In the genomic region with DNA sequence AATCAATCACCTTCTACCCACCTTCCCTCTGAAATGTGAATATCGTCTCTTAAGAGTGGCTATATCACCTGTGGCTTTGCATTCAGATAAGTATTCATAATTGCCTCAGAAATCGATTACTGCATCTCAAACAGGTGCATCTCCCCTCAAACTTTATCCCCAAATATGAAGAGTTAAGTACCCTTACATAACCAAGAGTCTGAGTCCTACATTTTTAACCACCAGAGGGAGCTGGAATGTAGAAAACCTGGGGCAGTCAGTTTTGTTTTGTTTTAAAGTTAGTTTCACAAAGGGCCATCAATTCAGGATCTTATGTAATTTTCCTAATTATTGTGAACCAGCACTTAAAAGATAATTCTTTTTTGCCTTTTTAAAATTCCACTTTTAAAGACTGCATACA, we compare ENCODE assay signal across 1 cellular context.
TF ChIP-seq lines count a peak whose summit lies in the region.

No MANE protein-coding gene starts in this region.

TF ChIP-seq in SK-N-SH treated with all-trans-retinoic acid at 6 μM for 48 hours, 23 proteins besides CTCF, POLR2A, EP300 and RAD21 (continued from another document):
- TF ChIP-seq, protein P1, sequence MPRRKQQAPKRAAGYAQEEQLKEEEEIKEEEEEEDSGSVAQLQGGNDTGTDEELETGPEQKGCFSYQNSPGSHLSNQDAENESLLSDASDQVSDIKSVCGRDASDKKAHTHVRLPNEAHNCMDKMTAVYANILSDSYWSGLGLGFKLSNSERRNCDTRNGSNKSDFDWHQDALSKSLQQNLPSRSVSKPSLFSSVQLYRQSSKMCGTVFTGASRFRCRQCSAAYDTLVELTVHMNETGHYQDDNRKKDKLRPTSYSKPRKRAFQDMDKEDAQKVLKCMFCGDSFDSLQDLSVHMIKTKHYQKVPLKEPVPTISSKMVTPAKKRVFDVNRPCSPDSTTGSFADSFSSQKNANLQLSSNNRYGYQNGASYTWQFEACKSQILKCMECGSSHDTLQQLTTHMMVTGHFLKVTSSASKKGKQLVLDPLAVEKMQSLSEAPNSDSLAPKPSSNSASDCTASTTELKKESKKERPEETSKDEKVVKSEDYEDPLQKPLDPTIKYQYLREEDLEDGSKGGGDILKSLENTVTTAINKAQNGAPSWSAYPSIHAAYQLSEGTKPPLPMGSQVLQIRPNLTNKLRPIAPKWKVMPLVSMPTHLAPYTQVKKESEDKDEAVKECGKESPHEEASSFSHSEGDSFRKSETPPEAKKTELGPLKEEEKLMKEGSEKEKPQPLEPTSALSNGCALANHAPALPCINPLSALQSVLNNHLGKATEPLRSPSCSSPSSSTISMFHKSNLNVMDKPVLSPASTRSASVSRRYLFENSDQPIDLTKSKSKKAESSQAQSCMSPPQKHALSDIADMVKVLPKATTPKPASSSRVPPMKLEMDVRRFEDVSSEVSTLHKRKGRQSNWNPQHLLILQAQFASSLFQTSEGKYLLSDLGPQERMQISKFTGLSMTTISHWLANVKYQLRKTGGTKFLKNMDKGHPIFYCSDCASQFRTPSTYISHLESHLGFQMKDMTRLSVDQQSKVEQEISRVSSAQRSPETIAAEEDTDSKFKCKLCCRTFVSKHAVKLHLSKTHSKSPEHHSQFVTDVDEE (CRISPR knock-in tag; IDR thresholded peaks at IDR 0.05) = no peak
- no peak for TF ChIP-seq BACH2 (CRISPR knock-in tag; IDR thresholded peaks at IDR 0.05; ENCODE audit: borderline replicate concordance)
- TF ChIP-seq ZNF70 (CRISPR knock-in tag; IDR thresholded peaks at IDR 0.05) = no peak
- TF ChIP-seq, protein P2, sequence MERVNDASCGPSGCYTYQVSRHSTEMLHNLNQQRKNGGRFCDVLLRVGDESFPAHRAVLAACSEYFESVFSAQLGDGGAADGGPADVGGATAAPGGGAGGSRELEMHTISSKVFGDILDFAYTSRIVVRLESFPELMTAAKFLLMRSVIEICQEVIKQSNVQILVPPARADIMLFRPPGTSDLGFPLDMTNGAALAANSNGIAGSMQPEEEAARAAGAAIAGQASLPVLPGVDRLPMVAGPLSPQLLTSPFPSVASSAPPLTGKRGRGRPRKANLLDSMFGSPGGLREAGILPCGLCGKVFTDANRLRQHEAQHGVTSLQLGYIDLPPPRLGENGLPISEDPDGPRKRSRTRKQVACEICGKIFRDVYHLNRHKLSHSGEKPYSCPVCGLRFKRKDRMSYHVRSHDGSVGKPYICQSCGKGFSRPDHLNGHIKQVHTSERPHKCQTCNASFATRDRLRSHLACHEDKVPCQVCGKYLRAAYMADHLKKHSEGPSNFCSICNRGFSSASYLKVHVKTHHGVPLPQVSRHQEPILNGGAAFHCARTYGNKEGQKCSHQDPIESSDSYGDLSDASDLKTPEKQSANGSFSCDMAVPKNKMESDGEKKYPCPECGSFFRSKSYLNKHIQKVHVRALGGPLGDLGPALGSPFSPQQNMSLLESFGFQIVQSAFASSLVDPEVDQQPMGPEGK (CRISPR knock-in tag; IDR thresholded peaks at IDR 0.05; ENCODE audit: borderline replicate concordance) = no peak
